Comparison of ENCODE assay signal across 9 cellular contexts in genomic region chr2:160221391-160222276, GRCh38. TPM values are rescaled to one million over a fixed set of nuclear protein-coding genes. Genes with fewer than 3 reads are reported as not detected.
DNase-seq lines count a peak whose midpoint lies in the region; ATAC-seq, FAIRE-seq and TF ChIP-seq lines count a peak whose summit lies in the region.
"Had no signal": no experiment of that assay in that cellular context is flagged by ENCODE, and none has a peak within 500 bp of the region (broad histone marks: within the 10 kb centered on the region; RNA-seq: fewer than 3 reads in every experiment).

No MANE protein-coding gene starts in this region.

- H3K27ac ChIP-seq in Peyer's patch (peak overlapping the region; percentile 15 to 96 (median 67)), pancreas (peak overlapping the region; percentile 23 to 68 (median 44))

- H3K4me1 ChIP-seq in Peyer's patch (peaks cover 0 to 28% (median 6%) of the 10 kb centered on the region in 4 donors), pancreas (peaks cover 0 to 10% (median 0%) of the 10 kb centered on the region in 3 donors)

- ATAC-seq in pancreas (peak; percentile 29 to 77 (median 69)), GM21717 (IDR thresholded peaks at IDR 0.05; ENCODE audit: unreplicated experiment) (no peak), GM21825 (IDR thresholded peaks at IDR 0.05; ENCODE audit: unreplicated experiment) (no peak), HG02571 (IDR thresholded peaks at IDR 0.05; ENCODE audit: unreplicated experiment) (no peak)

- H3K36me3 ChIP-seq in Peyer's patch (no peaks in the 10 kb centered on the region), pancreas (no peaks in the 10 kb centered on the region)

- peak in 1 of 6 experiments; percentile 33 for TF ChIP-seq CTCF in Peyer's patch (IDR thresholded peaks at IDR 0.05)
- TF ChIP-seq CTCF in fibroblast of pulmonary artery (IDR thresholded peaks at IDR 0.05; ENCODE audit: low read length, missing control alignments), result no peak
- TF ChIP-seq CTCF in pancreas (IDR thresholded peaks at IDR 0.05), result no peak

- H3K9me3 ChIP-seq in Peyer's patch, result no peaks in the 10 kb centered on the region
- H3K9me3 ChIP-seq in pancreas, result no peaks in the 10 kb centered on the region

- intact Hi-C loops in pancreas (cut with DNase I), result no loop called here

- peak in 1 of 2 donors; percentile 49 for TF ChIP-seq POLR2A in Peyer's patch (IDR thresholded peaks at IDR 0.05)

- WGBS in pancreas, 2 donors, result 69 to 70% methylated on average over 12 of the region's 12 CpGs

- no peak for FAIRE-seq in pancreas (lab: Jason Lieb, UNC)
- FAIRE-seq: frontal cortex had no signal

- DNase-seq in DMS53 treated with DMSO at 0.1 percent for 48 hours (lab: John Stamatoyannopoulos, UW; ENCODE audit: unreplicated experiment), result peak; percentile 84
- peak in 2 of 3 donors; percentile 84 to 85 for DNase-seq in Peyer's patch
- DNase-seq in fibroblast of pulmonary artery (ENCODE audit: low read depth), result peak; percentile 59
- peak in 3 of 6 donors; percentile 17 to 28 (median 24) for DNase-seq in pancreas
- DNase-seq in NAMALWA (ENCODE audit: low spot score), result no peak

- no peak overlapping the region for H3K4me3 ChIP-seq in Peyer's patch
- H3K4me3 ChIP-seq in fibroblast of pulmonary artery (replicated peaks; ENCODE audit: low read depth, low read length), result no peak overlapping the region
- H3K4me3 ChIP-seq in pancreas, result no peak overlapping the region

- H3K27me3 ChIP-seq in Peyer's patch (no peaks in the 10 kb centered on the region), pancreas (no peaks in the 10 kb centered on the region)

RNA-seq across cellular contexts. Expression of gene ITGB6, which starts 21.6 kb away (rescaled TPM):
- total RNA-seq in Peyer's patch (10 to 100 TPM in 3 of 4 donors, 1 to 10 TPM in 1; 9.9 to 21.5 (median 15.3) TPM), pancreas (10 to 100 TPM in 1 of 6 donors, 1 to 10 TPM in 5; 1.9 to 32.4 (median 3.1) TPM)
- 1 to 10 TPM; 1.3 to 3.2 TPM for polyA plus RNA-seq in pancreas

Comparison
In these comparisons a context has a peak if more than half of its experiments do, and no peak if none do; other contexts are left out.
1. ATAC-seq: peak in pancreas (4 of 4); none in GM21717 (single experiment), GM21825 (single experiment) and HG02571 (single experiment).